In genomic region chr7:132590162-132590561, GRCh38 we compare ENCODE assay signal across 21 cellular contexts. TPM values are rescaled to one million over a fixed set of nuclear protein-coding genes. Genes with fewer than 3 reads are reported as not detected.
"Had no signal": no experiment of that assay in that cellular context is flagged by ENCODE, and none has a peak within 500 bp of the region (broad histone marks: within the 10 kb centered on the region; RNA-seq: fewer than 3 reads in every experiment).

No MANE protein-coding gene starts in this region.

- DNase-seq: activated CD4-positive, alpha-beta T cell treated with anti-CD3 and anti-CD28 coated beads for 4 hours; activated CD4-positive, alpha-beta T cell treated with anti-CD3 and anti-CD28 coated beads, Interleukin-2, amount 50 U/mL, for 4 hours; activated naive CD4-positive, alpha-beta T cell treated with Interleukin-2 at 50 U/mL for 16 hours; activated T-cell treated with anti-CD3 and anti-CD28 coated beads for 4 hours; activated T-cell treated with anti-CD3 and anti-CD28 coated beads, Interleukin-2, amount 50 U/mL, for 72 hours; anterior cingulate cortex; brain microvascular endothelial cell; cortex of kidney; foreskin keratinocyte; left colon; natural killer cell; posterior cingulate gyrus; stimulated activated CD4-positive, alpha-beta T cell treated with anti-CD3 and anti-CD28 coated beads, Interleukin-12 subunit alpha, Interleukin-12 subunit beta, amount 100 ng/mL, for 4 hours; stimulated activated CD4-positive, alpha-beta T cell treated with anti-CD3 and anti-CD28 coated beads, Interleukin-4, amount 100 ng/mL, for 1 hour; stimulated activated naive CD8-positive, alpha-beta T cell treated with anti-CD3 and anti-CD28 coated beads, Interleukin-15, Interleukin-2, amounts not matched to agents 100 U/mL and 50 U/mL, for 24 hours; T-helper 1 cell; testis; transverse colon had no signal

- H3K36me3 ChIP-seq: brain microvascular endothelial cell, esophagus muscularis mucosa, transverse colon had no signal

- H3K4me3 ChIP-seq: esophagus muscularis mucosa, skin epidermis, testis, transverse colon had no signal

- ATAC-seq: activated T-cell treated with anti-CD3 and anti-CD28 coated beads, Interleukin-2, amount 50 U/mL, for 72 hours; foreskin keratinocyte; left colon; natural killer cell; sciatic nerve; stimulated activated naive CD8-positive, alpha-beta T cell treated with anti-CD3 and anti-CD28 coated beads, Interleukin-15, Interleukin-2, amounts not matched to agents 100 U/mL and 50 U/mL, for 24 hours had no signal

- H3K27me3 ChIP-seq: brain microvascular endothelial cell, testis, transverse colon had no signal

RNA-seq across cellular contexts. Expression of gene PLXNA4, which starts 13.9 kb away (rescaled TPM):
- total RNA-seq: foreskin keratinocyte had no signal
